Comparison of ENCODE assay signal across 1 cellular context in the genomic region with DNA sequence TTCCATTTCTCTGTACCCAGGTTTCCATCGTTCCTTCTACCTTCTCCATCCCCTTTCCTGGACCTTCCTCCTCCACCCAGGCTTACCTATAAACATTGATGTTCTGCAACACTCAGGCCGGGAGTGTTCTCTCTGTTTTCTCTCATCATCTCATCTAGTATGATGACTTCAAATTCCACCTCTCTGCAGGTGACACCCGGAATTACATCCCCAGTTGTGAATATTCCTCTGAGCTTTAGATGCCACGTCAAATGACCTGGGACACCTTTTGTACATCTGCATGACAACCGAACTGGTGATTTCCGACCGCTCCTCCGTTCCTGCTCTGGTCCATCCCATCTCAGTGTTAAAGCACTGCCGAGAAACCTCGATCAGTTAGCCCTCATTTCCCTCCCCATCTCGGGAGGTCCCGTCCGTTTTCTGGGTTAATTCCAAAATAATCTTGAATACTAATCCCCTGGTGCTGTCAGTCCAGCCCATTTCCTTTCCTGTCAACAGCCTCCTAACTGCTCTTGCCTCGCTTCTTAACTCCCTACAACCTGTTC.
TF ChIP-seq lines count a peak whose summit lies in the region.

No MANE protein-coding gene starts in this region.

TF ChIP-seq in GM12878, 131 proteins besides CTCF, POLR2A, EP300 and RAD21 (continued from another document):
- TF ChIP-seq, protein P1, sequence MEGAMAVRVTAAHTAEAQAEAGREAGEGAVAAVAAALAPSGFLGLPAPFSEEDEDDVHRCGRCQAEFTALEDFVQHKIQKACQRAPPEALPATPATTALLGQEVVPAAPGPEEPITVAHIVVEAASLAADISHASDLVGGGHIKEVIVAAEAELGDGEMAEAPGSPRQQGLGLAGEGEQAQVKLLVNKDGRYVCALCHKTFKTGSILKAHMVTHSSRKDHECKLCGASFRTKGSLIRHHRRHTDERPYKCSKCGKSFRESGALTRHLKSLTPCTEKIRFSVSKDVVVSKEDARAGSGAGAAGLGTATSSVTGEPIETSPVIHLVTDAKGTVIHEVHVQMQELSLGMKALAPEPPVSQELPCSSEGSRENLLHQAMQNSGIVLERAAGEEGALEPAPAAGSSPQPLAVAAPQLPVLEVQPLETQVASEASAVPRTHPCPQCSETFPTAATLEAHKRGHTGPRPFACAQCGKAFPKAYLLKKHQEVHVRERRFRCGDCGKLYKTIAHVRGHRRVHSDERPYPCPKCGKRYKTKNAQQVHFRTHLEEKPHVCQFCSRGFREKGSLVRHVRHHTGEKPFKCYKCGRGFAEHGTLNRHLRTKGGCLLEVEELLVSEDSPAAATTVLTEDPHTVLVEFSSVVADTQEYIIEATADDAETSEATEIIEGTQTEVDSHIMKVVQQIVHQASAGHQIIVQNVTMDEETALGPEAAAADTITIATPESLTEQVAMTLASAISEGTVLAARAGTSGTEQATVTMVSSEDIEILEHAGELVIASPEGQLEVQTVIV (IDR thresholded peaks at IDR 0.05; ENCODE audit: borderline replicate concordance, partially characterized antibody), result no peak
- no peak for TF ChIP-seq GABPA (IDR thresholded peaks at IDR 0.05; ENCODE audit: low read depth)
- no peak for TF ChIP-seq MYB (IDR thresholded peaks at IDR 0.05; ENCODE audit: borderline replicate concordance, low read depth, low read length)
- no peak for TF ChIP-seq RB1 (IDR thresholded peaks at IDR 0.05; ENCODE audit: borderline replicate concordance)
- TF ChIP-seq MEF2A (IDR thresholded peaks at IDR 0.05; ENCODE audit: insufficient read depth, low read depth, low read length), result no peak
- TF ChIP-seq KLF5 (IDR thresholded peaks at IDR 0.05; ENCODE audit: partially characterized antibody), result no peak
- no peak for TF ChIP-seq SPI1 (IDR thresholded peaks at IDR 0.05; ENCODE audit: borderline replicate concordance, insufficient read depth, low read depth, low read length)
- TF ChIP-seq HDAC2 (IDR thresholded peaks at IDR 0.05), result no peak
- TF ChIP-seq EZH2 (IDR thresholded peaks at IDR 0.05; ENCODE audit: borderline replicate concordance, control insufficient read depth, low read depth, low read length), result no peak
- TF ChIP-seq, protein P2, sequence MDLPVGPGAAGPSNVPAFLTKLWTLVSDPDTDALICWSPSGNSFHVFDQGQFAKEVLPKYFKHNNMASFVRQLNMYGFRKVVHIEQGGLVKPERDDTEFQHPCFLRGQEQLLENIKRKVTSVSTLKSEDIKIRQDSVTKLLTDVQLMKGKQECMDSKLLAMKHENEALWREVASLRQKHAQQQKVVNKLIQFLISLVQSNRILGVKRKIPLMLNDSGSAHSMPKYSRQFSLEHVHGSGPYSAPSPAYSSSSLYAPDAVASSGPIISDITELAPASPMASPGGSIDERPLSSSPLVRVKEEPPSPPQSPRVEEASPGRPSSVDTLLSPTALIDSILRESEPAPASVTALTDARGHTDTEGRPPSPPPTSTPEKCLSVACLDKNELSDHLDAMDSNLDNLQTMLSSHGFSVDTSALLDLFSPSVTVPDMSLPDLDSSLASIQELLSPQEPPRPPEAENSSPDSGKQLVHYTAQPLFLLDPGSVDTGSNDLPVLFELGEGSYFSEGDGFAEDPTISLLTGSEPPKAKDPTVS (IDR thresholded peaks at IDR 0.05; ENCODE audit: low read depth, low read length), result no peak
- TF ChIP-seq NR2C1 (IDR thresholded peaks at IDR 0.05), result no peak
- no peak for TF ChIP-seq EGR1 (IDR thresholded peaks at IDR 0.05; ENCODE audit: borderline replicate concordance in 1 of 2, low read depth in 2 of 2, low read length in 2 of 2)
- TF ChIP-seq FOS (IDR thresholded peaks at IDR 0.05; ENCODE audit: borderline replicate concordance, extremely low read depth, insufficient read length), result no peak
- TF ChIP-seq, protein P3, sequence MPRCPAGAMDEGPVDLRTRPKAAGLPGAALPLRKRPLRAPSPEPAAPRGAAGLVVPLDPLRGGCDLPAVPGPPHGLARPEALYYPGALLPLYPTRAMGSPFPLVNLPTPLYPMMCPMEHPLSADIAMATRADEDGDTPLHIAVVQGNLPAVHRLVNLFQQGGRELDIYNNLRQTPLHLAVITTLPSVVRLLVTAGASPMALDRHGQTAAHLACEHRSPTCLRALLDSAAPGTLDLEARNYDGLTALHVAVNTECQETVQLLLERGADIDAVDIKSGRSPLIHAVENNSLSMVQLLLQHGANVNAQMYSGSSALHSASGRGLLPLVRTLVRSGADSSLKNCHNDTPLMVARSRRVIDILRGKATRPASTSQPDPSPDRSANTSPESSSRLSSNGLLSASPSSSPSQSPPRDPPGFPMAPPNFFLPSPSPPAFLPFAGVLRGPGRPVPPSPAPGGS (IDR thresholded peaks at IDR 0.05; ENCODE audit: borderline replicate concordance, insufficient read depth, low read depth, low read length, poor library complexity, severe bottlenecking), result no peak
- TF ChIP-seq RFX5 (IDR thresholded peaks at IDR 0.05; ENCODE audit: low read depth, low read length), result no peak
- no peak for TF ChIP-seq ZSCAN29 (IDR thresholded peaks at IDR 0.05)
